In genomic region chr20:46013826-46014516, GRCh38 we compare ENCODE assay signal across 8 cellular contexts. TPM values are rescaled to one million over a fixed set of nuclear protein-coding genes. Genes with fewer than 3 reads are reported as not detected.
DNase-seq lines count a peak whose midpoint lies in the region; ATAC-seq and TF ChIP-seq lines count a peak whose summit lies in the region.

No MANE protein-coding gene starts in this region.

- H3K9me3 ChIP-seq in ES-I3 (ENCODE audit: control insufficient read depth, insufficient read depth, low read length) (no peaks in the 10 kb centered on the region; the same call in 1 of the 2 replicates), liver (ENCODE audit: control insufficient read depth in 4 of 4, low read length in 3 of 4) (no peaks in the 10 kb centered on the region)

- H3K27me3 ChIP-seq in liver (ENCODE audit: control insufficient read depth in 4 of 4, insufficient read depth in 4 of 4, low read length in 3 of 4), result peaks cover 3 to 15% (median 8%) of the 10 kb centered on the region in 4 donors

- no peaks in the 10 kb centered on the region; the same call in 1 of the 2 replicates for H3K36me3 ChIP-seq in ES-I3 (ENCODE audit: insufficient read depth, low read length)
- no peaks in the 10 kb centered on the region for H3K36me3 ChIP-seq in liver (ENCODE audit: control insufficient read depth in 4 of 4, insufficient read depth in 3 of 4, low read depth in 1 of 4, low read length in 3 of 4)

- peak overlapping the region; percentile 79 for H3K9ac ChIP-seq in ES-I3 (ENCODE audit: low read depth, low read length)
- no peak overlapping the region for H3K9ac ChIP-seq in liver (ENCODE audit: low read depth in 1 of 2, low read length in 2 of 2)

- POLR2A ChIA-PET in activated B cell treated with CpG ODN at 0.5 μM for 24 hours (lab: Charles Lee), result interaction anchor here (0.8 to 2.0 kb wide), 4 partner anchors 27 to 106 kb away, joined by 3 to 11 read pairs (median 4); no protein-coding TSS in a partner anchor

- H3K27me3 Mint-ChIP-seq in activated B cell treated with CpG ODN at 0.5 μM for 24 hours, result peaks cover 47% of the 10 kb centered on the region

- intact Hi-C loops in activated B cell treated with CpG ODN at 0.5 μM for 24 hours (cut with micrococcal nuclease), result loop anchor here (1.0 to 5.0 kb wide), 7 partner anchors 9 to 192 kb away; no protein-coding TSS in a partner anchor

- peak; percentile 86 for DNase-seq in NCI-H2196 (lab: John Stamatoyannopoulos, UW; ENCODE audit: unreplicated experiment)
- DNase-seq in activated B cell treated with CpG ODN at 0.5 μM for 24 hours, result peak; percentile 73
- DNase-seq in central memory CD4-positive, alpha-beta T cell, result peak; percentile 55
- DNase-seq in stimulated activated CD8-positive, alpha-beta memory T cell treated with anti-CD3 and anti-CD28 coated beads, Interleukin-2, amount 100 ng/mL, for 48 hours (ENCODE audit: low read depth in 2 of 2), result peak; percentile 55 to 62
- DNase-seq in foreskin melanocyte, result no peak

- TF ChIP-seq CTCF in activated B cell treated with CpG ODN at 0.5 μM for 24 hours (IDR thresholded peaks at IDR 0.05), result peak; percentile 44
- peak; percentile 65 for TF ChIP-seq CTCF in liver (IDR thresholded peaks at IDR 0.05; ENCODE audit: low read depth, low read length, missing input control)

- H3K9me3 Mint-ChIP-seq in activated B cell treated with CpG ODN at 0.5 μM for 24 hours, result no peaks in the 10 kb centered on the region

- peak overlapping the region; percentile 16 for H3K4me3 Mint-ChIP-seq in activated B cell treated with CpG ODN at 0.5 μM for 24 hours

- H3K4me1 ChIP-seq in ES-I3 (ENCODE audit: insufficient read depth, low read length), result 0 out of 2 replicates have a peak, but pooled peaks cover 6% of the 10 kb centered on the region
- peaks cover 9 to 16% (median 11%) of the 10 kb centered on the region in 4 donors for H3K4me1 ChIP-seq in liver (ENCODE audit: control insufficient read depth in 4 of 4, insufficient read depth in 4 of 4, low read length in 3 of 4)

- TF ChIP-seq RAD21 in liver (IDR thresholded peaks at IDR 0.05), result peak; percentile 64 to 65

- peak overlapping the region; percentile 53 for H3K27ac Mint-ChIP-seq in activated B cell treated with CpG ODN at 0.5 μM for 24 hours

- H3K4me3 ChIP-seq in liver (ENCODE audit: low read depth in 1 of 3, low read length in 3 of 3), result no peak overlapping the region

- 3% methylated on average over 67 of the region's 67 CpGs for WGBS in liver

- ATAC-seq in HG03045 (IDR thresholded peaks at IDR 0.05; ENCODE audit: unreplicated experiment) (peak; percentile 60), activated B cell treated with CpG ODN at 0.5 μM for 24 hours (ENCODE audit: low read depth) (peak; percentile 90)

- H3K36me3 Mint-ChIP-seq in activated B cell treated with CpG ODN at 0.5 μM for 24 hours (ENCODE audit: low read depth), result no peaks in the 10 kb centered on the region

- CTCF ChIA-PET in activated B cell treated with CpG ODN at 0.5 μM for 24 hours (lab: Charles Lee), result interaction anchor here (0.7 to 5.0 kb wide), 20 partner anchors 9 to 668 kb away, joined by 3 to 54 read pairs (median 4); no protein-coding TSS in a partner anchor

- no peak overlapping the region for H3K27ac ChIP-seq in liver (ENCODE audit: low read depth in 1 of 2, low read length in 2 of 2)

- peaks cover 47% of the 10 kb centered on the region for H3K4me1 Mint-ChIP-seq in activated B cell treated with CpG ODN at 0.5 μM for 24 hours

TF ChIP-seq in liver, 16 proteins besides CTCF, POLR2A, EP300 and RAD21:
- TF ChIP-seq RXRA (IDR thresholded peaks at IDR 0.05) (no peak), EGR1 (IDR thresholded peaks at IDR 0.05; ENCODE audit: low read depth in 2 of 2) (no peak)

RNA-seq across cellular contexts. Expression of gene MMP9, which starts 5.3 kb away (rescaled TPM):
- total RNA-seq in activated B cell treated with CpG ODN at 0.5 μM for 24 hours, result 2.0 and 2.3 TPM in 2 replicates
- total RNA-seq in liver, result 1 to 10 TPM in 1 of 2 donors, under 1 TPM in 1; 0.84 to 5.4 TPM
- 1 to 10 TPM in 1 of 2 donors, under 1 TPM in 1; 0.29 to 1.6 TPM for polyA plus RNA-seq in liver

RNA-seq across cellular contexts. Expression of gene SLC12A5, which starts 15.0 kb away (rescaled TPM):
- total RNA-seq in activated B cell treated with CpG ODN at 0.5 μM for 24 hours, result not detected in 2 replicates
- total RNA-seq in liver, result under 1 TPM in 1 of 2 donors, not detected in 1; 0.33 TPM
- 1 to 10 TPM in 1 of 2 donors, not detected in 1; 1.5 TPM for polyA plus RNA-seq in liver

RNA-seq across cellular contexts. Expression of gene ZNF335, which starts 42.0 kb away (rescaled TPM):
- total RNA-seq in activated B cell treated with CpG ODN at 0.5 μM for 24 hours, result 39.2 and 49.6 TPM in 2 replicates
- total RNA-seq in liver, result 10 to 100 TPM in 1 of 2 donors, 1 to 10 TPM in 1; 9.1 to 14.6 TPM
- 1 to 10 TPM; 3.0 to 4.1 TPM for polyA plus RNA-seq in liver
